ENCODE assay signal across 8 cellular contexts in genomic region chr1:3312894-3313578, GRCh38.
DNase-seq lines count a peak whose midpoint lies in the region; FAIRE-seq and TF ChIP-seq lines count a peak whose summit lies in the region.

No MANE protein-coding gene starts in this region.

- no peak for FAIRE-seq in D721Med (lab: Jason Lieb, UNC)

- H3K4me3 ChIP-seq in cardiac fibroblast (replicated peaks in 1 of 2; ENCODE audit: low read depth in 2 of 2, low read length in 2 of 2): no peak overlapping the region

- no peak for TF ChIP-seq CTCF in cardiac fibroblast (IDR thresholded peaks at IDR 0.05; ENCODE audit: low read depth, low read length)
- no peak for TF ChIP-seq CTCF in D721Med (IDR thresholded peaks at IDR 0.05; ENCODE audit: insufficient read depth, missing control alignments)
- no peak for TF ChIP-seq CTCF in GM10266 (IDR thresholded peaks at IDR 0.05; ENCODE audit: control insufficient read depth, insufficient read depth, low read depth, missing control alignments)

- peak; percentile 75 for DNase-seq in GDM1 (lab: John Stamatoyannopoulos, UW)
- peak; percentile 96 for DNase-seq in SW480 (ENCODE audit: low spot score)
- peak; percentile 94 to 98 for DNase-seq in cardiac fibroblast (ENCODE audit: low read depth in 2 of 2)
- peak; percentile 86 for DNase-seq in left kidney (ENCODE audit: low read depth, low spot score)
- peak; percentile 76 for DNase-seq in stimulated activated CD4-positive, alpha-beta T cell treated with anti-CD3 and anti-CD28 coated beads, Interleukin-1b, Interleukin-23, amount 100 ng/mL, for 48 hours
- no peak for DNase-seq in D721Med (ENCODE audit: insufficient read length, low spot score)
- no peak for DNase-seq in NAMALWA (ENCODE audit: low spot score)
- no peak for DNase-seq in GM10266 (ENCODE audit: extremely low spot score)

Comparison
In these comparisons a context has a peak if more than half of its experiments do, and no peak if none do; other contexts are left out.
1. DNase-seq: peak in GDM1 (single experiment), SW480 (single experiment), cardiac fibroblast (2 of 2), left kidney (single experiment) and stimulated activated CD4-positive, alpha-beta T cell treated with anti-CD3 and anti-CD28 coated beads, Interleukin-1b, Interleukin-23, amount 100 ng/mL, for 48 hours (single experiment); none in D721Med (single experiment), NAMALWA (single experiment) and GM10266 (single experiment).